1 cellular context compared by ENCODE assay signal in the genomic region with DNA sequence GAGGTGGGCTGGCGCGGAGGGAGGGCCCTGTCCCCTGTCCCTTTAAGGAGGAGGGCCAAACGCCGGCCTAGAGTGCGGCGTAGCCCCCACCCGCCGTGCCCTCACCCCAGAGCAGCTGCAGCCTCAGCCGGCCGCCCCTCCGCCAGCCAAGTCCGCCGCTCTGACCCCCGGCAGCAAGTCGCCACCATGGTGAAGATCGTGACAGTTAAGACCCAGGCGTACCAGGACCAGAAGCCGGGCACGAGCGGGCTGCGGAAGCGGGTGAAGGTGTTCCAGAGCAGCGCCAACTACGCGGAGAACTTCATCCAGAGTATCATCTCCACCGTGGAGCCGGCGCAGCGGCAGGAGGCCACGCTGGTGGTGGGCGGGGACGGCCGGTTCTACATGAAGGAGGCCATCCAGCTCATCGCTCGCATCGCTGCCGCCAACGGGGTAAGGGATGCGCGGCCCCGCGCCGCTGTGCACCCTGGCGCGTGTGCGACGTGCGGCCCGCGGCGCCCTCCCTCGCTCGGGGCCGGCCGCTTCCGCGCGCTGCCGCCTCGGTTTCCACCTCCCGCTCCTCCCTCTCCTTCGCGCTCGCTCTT.
TF ChIP-seq lines count a peak whose summit lies in the region.

A gene (plus strand): TSS at position 109 of the 584 bp plus-strand sequence. CDS start 78 bp downstream, at position 187.

TF ChIP-seq in HepG2, 621 proteins besides CTCF, POLR2A, EP300 and RAD21 (continued from another document and continues in another):
- TF ChIP-seq, protein P1, sequence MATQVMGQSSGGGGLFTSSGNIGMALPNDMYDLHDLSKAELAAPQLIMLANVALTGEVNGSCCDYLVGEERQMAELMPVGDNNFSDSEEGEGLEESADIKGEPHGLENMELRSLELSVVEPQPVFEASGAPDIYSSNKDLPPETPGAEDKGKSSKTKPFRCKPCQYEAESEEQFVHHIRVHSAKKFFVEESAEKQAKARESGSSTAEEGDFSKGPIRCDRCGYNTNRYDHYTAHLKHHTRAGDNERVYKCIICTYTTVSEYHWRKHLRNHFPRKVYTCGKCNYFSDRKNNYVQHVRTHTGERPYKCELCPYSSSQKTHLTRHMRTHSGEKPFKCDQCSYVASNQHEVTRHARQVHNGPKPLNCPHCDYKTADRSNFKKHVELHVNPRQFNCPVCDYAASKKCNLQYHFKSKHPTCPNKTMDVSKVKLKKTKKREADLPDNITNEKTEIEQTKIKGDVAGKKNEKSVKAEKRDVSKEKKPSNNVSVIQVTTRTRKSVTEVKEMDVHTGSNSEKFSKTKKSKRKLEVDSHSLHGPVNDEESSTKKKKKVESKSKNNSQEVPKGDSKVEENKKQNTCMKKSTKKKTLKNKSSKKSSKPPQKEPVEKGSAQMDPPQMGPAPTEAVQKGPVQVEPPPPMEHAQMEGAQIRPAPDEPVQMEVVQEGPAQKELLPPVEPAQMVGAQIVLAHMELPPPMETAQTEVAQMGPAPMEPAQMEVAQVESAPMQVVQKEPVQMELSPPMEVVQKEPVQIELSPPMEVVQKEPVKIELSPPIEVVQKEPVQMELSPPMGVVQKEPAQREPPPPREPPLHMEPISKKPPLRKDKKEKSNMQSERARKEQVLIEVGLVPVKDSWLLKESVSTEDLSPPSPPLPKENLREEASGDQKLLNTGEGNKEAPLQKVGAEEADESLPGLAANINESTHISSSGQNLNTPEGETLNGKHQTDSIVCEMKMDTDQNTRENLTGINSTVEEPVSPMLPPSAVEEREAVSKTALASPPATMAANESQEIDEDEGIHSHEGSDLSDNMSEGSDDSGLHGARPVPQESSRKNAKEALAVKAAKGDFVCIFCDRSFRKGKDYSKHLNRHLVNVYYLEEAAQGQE (IDR thresholded peaks at IDR 0.05; ENCODE audit: borderline replicate concordance in 1 of 2, low read depth in 1 of 2, low read length in 2 of 2), result no peak
- TF ChIP-seq KDM1A (CRISPR knock-in tag; IDR thresholded peaks at IDR 0.05) (no peak; the same call in 1 of the 2 replicates), ZNF253 (CRISPR knock-in tag; IDR thresholded peaks at IDR 0.05; ENCODE audit: borderline replicate concordance) (no peak), BRD4 (CRISPR knock-in tag; IDR thresholded peaks at IDR 0.05) (0 out of 2 replicates have a peak, but pooled peaks have one; percentile 13), KLF16 (CRISPR knock-in tag; IDR thresholded peaks at IDR 0.05) (peak in 1 of 2 experiments; percentile 85; a peak in 1 of 4 replicates), ZNF143 (CRISPR knock-in tag; IDR thresholded peaks at IDR 0.05) (no peak), TBP (CRISPR knock-in tag; IDR thresholded peaks at IDR 0.05) (no peak), PHF5A (CRISPR knock-in tag; IDR thresholded peaks at IDR 0.05; ENCODE audit: low read depth, unreplicated experiment) (peak; percentile 3), ZNF274 (CRISPR knock-in tag; IDR thresholded peaks at IDR 0.05) (peak; percentile 45; the same call in 1 of the 2 replicates), ZNF878 (CRISPR knock-in tag; IDR thresholded peaks at IDR 0.05) (0 out of 2 replicates have a peak, but pooled peaks have one; percentile 22), HIVEP1 (CRISPR knock-in tag; IDR thresholded peaks at IDR 0.05) (no peak), MAFG (CRISPR knock-in tag; IDR thresholded peaks at IDR 0.05) (no peak), EZH2 (conservative IDR thresholded peaks at IDR 0.05; ENCODE audit: low read depth, low read length) (no peak), GFI1 (CRISPR knock-in tag; IDR thresholded peaks at IDR 0.05; ENCODE audit: borderline replicate concordance) (peak; percentile 31; the same call in 1 of the 2 replicates), CAMTA2 (CRISPR knock-in tag; IDR thresholded peaks at IDR 0.05; ENCODE audit: borderline replicate concordance) (no peak), ZNF788 (CRISPR knock-in tag; IDR thresholded peaks at IDR 0.05; ENCODE audit: borderline replicate concordance) (0 out of 2 replicates have a peak, but pooled peaks have one; percentile 12), TRIM24 (CRISPR knock-in tag; IDR thresholded peaks at IDR 0.05) (no peak), ATF7-NPFF (CRISPR knock-in tag; IDR thresholded peaks at IDR 0.05; ENCODE audit: low read depth) (peak; percentile 95), TSC22D2 (CRISPR knock-in tag; IDR thresholded peaks at IDR 0.05; ENCODE audit: borderline replicate concordance) (no peak), ZNF468 (CRISPR knock-in tag; IDR thresholded peaks at IDR 0.05) (no peak), KDM3A (CRISPR knock-in tag; IDR thresholded peaks at IDR 0.05; ENCODE audit: low read depth) (0 out of 2 replicates have a peak, but pooled peaks have one; percentile 25), SP1 (IDR thresholded peaks at IDR 0.05) (no peak), SP1 (CRISPR knock-in tag; IDR thresholded peaks at IDR 0.05) (peak; percentile 14; the same call in 1 of the 2 replicates), SAP130 (CRISPR knock-in tag; IDR thresholded peaks at IDR 0.05; ENCODE audit: low read depth) (peak; percentile 52), MXI1 (IDR thresholded peaks at IDR 0.05; ENCODE audit: borderline replicate concordance, low read depth, low read length) (0 out of 3 replicates have a peak, but pooled peaks have one; percentile 58), SP2 (CRISPR knock-in tag; IDR thresholded peaks at IDR 0.05) (peak; percentile 53; the same call in 1 of the 2 replicates), MED1 (CRISPR knock-in tag; IDR thresholded peaks at IDR 0.05) (peak; percentile 10; the same call in 1 of the 2 replicates), HES4 (CRISPR knock-in tag; IDR thresholded peaks at IDR 0.05; ENCODE audit: borderline replicate concordance) (peak; percentile 26; the same call in 1 of the 2 replicates), FOSL2 (CRISPR knock-in tag; IDR thresholded peaks at IDR 0.05) (no peak; the same call in 1 of the 2 replicates), MIXL1 (CRISPR knock-in tag; IDR thresholded peaks at IDR 0.05) (no peak), ATF7 (IDR thresholded peaks at IDR 0.05) (no peak), ATF7 (CRISPR knock-in tag; IDR thresholded peaks at IDR 0.05) (no peak), DMAP1 (CRISPR knock-in tag; IDR thresholded peaks at IDR 0.05) (peak; percentile 82), YEATS4 (CRISPR knock-in tag; IDR thresholded peaks at IDR 0.05; ENCODE audit: borderline replicate concordance) (peak; percentile 56), BORCS8-MEF2B (CRISPR knock-in tag; IDR thresholded peaks at IDR 0.05) (peak; percentile 57; the same call in 1 of the 2 replicates), SATB2 (CRISPR knock-in tag; IDR thresholded peaks at IDR 0.05) (no peak), TAF1 (CRISPR knock-in tag; IDR thresholded peaks at IDR 0.05) (peak; percentile 66), ZMYM3 (CRISPR knock-in tag; IDR thresholded peaks at IDR 0.05) (peak; percentile 50)
- TF ChIP-seq, protein P2, sequence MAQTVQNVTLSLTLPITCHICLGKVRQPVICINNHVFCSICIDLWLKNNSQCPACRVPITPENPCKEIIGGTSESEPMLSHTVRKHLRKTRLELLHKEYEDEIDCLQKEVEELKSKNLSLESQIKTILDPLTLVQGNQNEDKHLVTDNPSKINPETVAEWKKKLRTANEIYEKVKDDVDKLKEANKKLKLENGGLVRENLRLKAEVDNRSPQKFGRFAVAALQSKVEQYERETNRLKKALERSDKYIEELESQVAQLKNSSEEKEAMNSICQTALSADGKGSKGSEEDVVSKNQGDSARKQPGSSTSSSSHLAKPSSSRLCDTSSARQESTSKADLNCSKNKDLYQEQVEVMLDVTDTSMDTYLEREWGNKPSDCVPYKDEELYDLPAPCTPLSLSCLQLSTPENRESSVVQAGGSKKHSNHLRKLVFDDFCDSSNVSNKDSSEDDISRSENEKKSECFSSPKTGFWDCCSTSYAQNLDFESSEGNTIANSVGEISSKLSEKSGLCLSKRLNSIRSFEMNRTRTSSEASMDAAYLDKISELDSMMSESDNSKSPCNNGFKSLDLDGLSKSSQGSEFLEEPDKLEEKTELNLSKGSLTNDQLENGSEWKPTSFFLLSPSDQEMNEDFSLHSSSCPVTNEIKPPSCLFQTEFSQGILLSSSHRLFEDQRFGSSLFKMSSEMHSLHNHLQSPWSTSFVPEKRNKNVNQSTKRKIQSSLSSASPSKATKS (CRISPR knock-in tag; IDR thresholded peaks at IDR 0.05), result no peak
- TF ChIP-seq, protein P3, sequence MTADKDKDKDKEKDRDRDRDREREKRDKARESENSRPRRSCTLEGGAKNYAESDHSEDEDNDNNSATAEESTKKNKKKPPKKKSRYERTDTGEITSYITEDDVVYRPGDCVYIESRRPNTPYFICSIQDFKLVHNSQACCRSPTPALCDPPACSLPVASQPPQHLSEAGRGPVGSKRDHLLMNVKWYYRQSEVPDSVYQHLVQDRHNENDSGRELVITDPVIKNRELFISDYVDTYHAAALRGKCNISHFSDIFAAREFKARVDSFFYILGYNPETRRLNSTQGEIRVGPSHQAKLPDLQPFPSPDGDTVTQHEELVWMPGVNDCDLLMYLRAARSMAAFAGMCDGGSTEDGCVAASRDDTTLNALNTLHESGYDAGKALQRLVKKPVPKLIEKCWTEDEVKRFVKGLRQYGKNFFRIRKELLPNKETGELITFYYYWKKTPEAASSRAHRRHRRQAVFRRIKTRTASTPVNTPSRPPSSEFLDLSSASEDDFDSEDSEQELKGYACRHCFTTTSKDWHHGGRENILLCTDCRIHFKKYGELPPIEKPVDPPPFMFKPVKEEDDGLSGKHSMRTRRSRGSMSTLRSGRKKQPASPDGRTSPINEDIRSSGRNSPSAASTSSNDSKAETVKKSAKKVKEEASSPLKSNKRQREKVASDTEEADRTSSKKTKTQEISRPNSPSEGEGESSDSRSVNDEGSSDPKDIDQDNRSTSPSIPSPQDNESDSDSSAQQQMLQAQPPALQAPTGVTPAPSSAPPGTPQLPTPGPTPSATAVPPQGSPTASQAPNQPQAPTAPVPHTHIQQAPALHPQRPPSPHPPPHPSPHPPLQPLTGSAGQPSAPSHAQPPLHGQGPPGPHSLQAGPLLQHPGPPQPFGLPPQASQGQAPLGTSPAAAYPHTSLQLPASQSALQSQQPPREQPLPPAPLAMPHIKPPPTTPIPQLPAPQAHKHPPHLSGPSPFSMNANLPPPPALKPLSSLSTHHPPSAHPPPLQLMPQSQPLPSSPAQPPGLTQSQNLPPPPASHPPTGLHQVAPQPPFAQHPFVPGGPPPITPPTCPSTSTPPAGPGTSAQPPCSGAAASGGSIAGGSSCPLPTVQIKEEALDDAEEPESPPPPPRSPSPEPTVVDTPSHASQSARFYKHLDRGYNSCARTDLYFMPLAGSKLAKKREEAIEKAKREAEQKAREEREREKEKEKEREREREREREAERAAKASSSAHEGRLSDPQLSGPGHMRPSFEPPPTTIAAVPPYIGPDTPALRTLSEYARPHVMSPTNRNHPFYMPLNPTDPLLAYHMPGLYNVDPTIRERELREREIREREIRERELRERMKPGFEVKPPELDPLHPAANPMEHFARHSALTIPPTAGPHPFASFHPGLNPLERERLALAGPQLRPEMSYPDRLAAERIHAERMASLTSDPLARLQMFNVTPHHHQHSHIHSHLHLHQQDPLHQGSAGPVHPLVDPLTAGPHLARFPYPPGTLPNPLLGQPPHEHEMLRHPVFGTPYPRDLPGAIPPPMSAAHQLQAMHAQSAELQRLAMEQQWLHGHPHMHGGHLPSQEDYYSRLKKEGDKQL (CRISPR knock-in tag; IDR thresholded peaks at IDR 0.05; ENCODE audit: low read depth), result no peak; the same call in 1 of the 2 replicates
- TF ChIP-seq, protein P4, sequence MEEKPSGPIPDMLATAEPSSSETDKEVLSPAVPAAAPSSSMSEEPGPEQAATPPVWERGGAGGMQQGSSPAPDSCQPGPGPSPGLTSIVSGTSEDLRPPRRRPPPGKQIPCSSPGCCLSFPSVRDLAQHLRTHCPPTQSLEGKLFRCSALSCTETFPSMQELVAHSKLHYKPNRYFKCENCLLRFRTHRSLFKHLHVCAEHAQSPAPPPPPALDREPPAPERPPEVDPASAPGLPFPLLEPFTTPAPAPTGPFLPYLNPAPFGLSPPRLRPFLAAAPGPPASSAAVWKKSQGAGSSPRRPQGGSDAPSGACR (CRISPR knock-in tag; IDR thresholded peaks at IDR 0.05), result no peak
- TF ChIP-seq, protein P5, sequence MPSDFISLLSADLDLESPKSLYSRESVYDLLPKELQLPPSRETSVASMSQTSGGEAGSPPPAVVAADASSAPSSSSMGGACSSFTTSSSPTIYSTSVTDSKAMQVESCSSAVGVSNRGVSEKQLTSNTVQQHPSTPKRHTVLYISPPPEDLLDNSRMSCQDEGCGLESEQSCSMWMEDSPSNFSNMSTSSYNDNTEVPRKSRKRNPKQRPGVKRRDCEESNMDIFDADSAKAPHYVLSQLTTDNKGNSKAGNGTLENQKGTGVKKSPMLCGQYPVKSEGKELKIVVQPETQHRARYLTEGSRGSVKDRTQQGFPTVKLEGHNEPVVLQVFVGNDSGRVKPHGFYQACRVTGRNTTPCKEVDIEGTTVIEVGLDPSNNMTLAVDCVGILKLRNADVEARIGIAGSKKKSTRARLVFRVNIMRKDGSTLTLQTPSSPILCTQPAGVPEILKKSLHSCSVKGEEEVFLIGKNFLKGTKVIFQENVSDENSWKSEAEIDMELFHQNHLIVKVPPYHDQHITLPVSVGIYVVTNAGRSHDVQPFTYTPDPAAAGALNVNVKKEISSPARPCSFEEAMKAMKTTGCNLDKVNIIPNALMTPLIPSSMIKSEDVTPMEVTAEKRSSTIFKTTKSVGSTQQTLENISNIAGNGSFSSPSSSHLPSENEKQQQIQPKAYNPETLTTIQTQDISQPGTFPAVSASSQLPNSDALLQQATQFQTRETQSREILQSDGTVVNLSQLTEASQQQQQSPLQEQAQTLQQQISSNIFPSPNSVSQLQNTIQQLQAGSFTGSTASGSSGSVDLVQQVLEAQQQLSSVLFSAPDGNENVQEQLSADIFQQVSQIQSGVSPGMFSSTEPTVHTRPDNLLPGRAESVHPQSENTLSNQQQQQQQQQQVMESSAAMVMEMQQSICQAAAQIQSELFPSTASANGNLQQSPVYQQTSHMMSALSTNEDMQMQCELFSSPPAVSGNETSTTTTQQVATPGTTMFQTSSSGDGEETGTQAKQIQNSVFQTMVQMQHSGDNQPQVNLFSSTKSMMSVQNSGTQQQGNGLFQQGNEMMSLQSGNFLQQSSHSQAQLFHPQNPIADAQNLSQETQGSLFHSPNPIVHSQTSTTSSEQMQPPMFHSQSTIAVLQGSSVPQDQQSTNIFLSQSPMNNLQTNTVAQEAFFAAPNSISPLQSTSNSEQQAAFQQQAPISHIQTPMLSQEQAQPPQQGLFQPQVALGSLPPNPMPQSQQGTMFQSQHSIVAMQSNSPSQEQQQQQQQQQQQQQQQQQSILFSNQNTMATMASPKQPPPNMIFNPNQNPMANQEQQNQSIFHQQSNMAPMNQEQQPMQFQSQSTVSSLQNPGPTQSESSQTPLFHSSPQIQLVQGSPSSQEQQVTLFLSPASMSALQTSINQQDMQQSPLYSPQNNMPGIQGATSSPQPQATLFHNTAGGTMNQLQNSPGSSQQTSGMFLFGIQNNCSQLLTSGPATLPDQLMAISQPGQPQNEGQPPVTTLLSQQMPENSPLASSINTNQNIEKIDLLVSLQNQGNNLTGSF (CRISPR knock-in tag; IDR thresholded peaks at IDR 0.05), result no peak; the same call in 1 of the 2 replicates
- TF ChIP-seq, protein P6, sequence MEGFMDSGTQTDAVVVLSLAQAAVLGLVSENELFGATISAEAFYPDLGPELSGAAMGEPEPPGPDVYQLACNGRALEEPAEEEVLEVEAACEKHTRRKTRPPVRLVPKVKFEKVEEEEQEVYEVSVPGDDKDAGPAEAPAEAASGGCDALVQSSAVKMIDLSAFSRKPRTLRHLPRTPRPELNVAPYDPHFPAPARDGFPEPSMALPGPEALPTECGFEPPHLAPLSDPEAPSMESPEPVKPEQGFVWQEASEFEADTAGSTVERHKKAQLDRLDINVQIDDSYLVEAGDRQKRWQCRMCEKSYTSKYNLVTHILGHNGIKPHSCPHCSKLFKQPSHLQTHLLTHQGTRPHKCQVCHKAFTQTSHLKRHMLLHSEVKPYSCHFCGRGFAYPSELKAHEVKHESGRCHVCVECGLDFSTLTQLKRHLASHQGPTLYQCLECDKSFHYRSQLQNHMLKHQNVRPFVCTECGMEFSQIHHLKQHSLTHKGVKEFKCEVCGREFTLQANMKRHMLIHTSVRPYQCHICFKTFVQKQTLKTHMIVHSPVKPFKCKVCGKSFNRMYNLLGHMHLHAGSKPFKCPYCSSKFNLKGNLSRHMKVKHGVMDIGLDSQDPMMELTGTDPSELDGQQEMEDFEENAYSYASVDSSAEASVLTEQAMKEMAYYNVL (CRISPR knock-in tag; IDR thresholded peaks at IDR 0.05; ENCODE audit: borderline replicate concordance), result peak; percentile 57
